In the genomic region with DNA sequence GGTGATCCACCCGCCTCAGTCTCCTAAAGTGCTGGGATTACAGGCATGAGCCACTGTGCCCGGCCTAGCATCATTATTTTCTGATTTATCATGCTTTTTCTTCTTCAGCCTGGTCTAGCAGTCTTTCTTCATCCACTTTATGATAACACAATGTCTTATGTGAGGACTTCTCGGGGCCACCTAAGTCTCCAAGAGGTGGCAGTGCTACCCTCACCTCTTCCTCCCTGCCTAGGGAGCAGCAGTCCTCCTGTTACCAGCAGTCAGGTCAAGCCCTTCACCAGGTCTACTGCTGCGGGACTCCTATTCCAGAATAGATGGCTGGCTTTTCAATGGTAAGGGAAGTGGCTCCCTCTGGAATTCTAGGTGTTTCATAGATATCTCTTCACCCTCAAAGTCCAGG, we compare ENCODE assay signal across 19 cellular contexts.
A peak's percentile ranks its signal among the peaks of the same experiment; 100 is the strongest.
DNase-seq lines count a peak whose midpoint lies in the region; ATAC-seq and TF ChIP-seq lines count a peak whose summit lies in the region.
"Had no signal": no experiment of that assay in that cellular context is flagged by ENCODE, and none has a peak within 500 bp of the region (broad histone marks: within the 10 kb centered on the region; RNA-seq: fewer than 3 reads in every experiment).

No MANE protein-coding gene starts in this region.

- CTCF ChIA-PET in activated naive CD4-positive, alpha-beta T cell treated with anti-CD3 and anti-CD28 coated beads for 36 hours (lab: Charles Lee) = no interaction called here

- intact Hi-C loops in activated naive CD4-positive, alpha-beta T cell treated with anti-CD3 and anti-CD28 coated beads for 36 hours (cut with micrococcal nuclease) = no loop called here
- intact Hi-C loops in posterior cingulate gyrus (cut with DNase I) = no loop called here

- peak; percentile 22; the same call in 1 of the 2 replicates for TF ChIP-seq RAD21 in Ishikawa (IDR thresholded peaks at IDR 0.05; ENCODE audit: low read depth)

- no peaks in the 10 kb centered on the region for H3K9me3 Mint-ChIP-seq in neural crest cell
- H3K9me3 Mint-ChIP-seq in activated naive CD4-positive, alpha-beta T cell treated with anti-CD3 and anti-CD28 coated beads for 36 hours = no peaks in the 10 kb centered on the region

- H3K4me3 ChIP-seq in GM12865 (ENCODE audit: low read depth, low read length) = no peak overlapping the region

- ATAC-seq in GM21367 (IDR thresholded peaks at IDR 0.05; ENCODE audit: unreplicated experiment) = no peak

- TF ChIP-seq EP300 in Ishikawa (IDR thresholded peaks at IDR 0.05; ENCODE audit: borderline replicate concordance) = no peak

- peak; percentile 3 for DNase-seq in GM12865 (ENCODE audit: low read depth)
- peak; percentile 47 for DNase-seq in SW480 (ENCODE audit: low spot score)
- DNase-seq in neural crest cell (ENCODE audit: low read depth, low spot score) = no peak
- DNase-seq in activated naive CD4-positive, alpha-beta T cell treated with anti-CD3 and anti-CD28 coated beads for 36 hours = no peak
- DNase-seq in posterior cingulate gyrus = no peak
- DNase-seq: BE2C, DMS 273 treated with DMSO at 0.1 percent for 48 hours, DND-41, NCI-H1092 treated with DMSO at 0.1 percent for 48 hours, NCI-H1436 treated with DMSO at 0.1 percent for 48 hours, NCI-H2081, NCI-H2171, NCI-H345, NCI-H524 treated with DMSO at 0.1 percent for 48 hours, NCI-H82, PC-3, SHP77 had no signal

- TF ChIP-seq CTCF in GM12865 (IDR thresholded peaks at IDR 0.05; ENCODE audit: insufficient read depth, low read depth, low read length, missing control alignments) = no peak
- TF ChIP-seq CTCF in neural crest cell (conservative IDR thresholded peaks at IDR 0.05) = no peak

- H3K4me1 Mint-ChIP-seq in neural crest cell = peaks cover 14% of the 10 kb centered on the region
- peaks cover 16% of the 10 kb centered on the region for H3K4me1 Mint-ChIP-seq in activated naive CD4-positive, alpha-beta T cell treated with anti-CD3 and anti-CD28 coated beads for 36 hours (ENCODE audit: low read depth)

- peak overlapping the region; percentile 92 for H3K27ac Mint-ChIP-seq in neural crest cell (ENCODE audit: unreplicated experiment)
- no peak overlapping the region for H3K27ac Mint-ChIP-seq in activated naive CD4-positive, alpha-beta T cell treated with anti-CD3 and anti-CD28 coated beads for 36 hours

- H3K4me3 Mint-ChIP-seq in neural crest cell = no peak overlapping the region
- no peak overlapping the region for H3K4me3 Mint-ChIP-seq in activated naive CD4-positive, alpha-beta T cell treated with anti-CD3 and anti-CD28 coated beads for 36 hours

- no peaks in the 10 kb centered on the region for H3K36me3 Mint-ChIP-seq in neural crest cell (ENCODE audit: low read depth)
- no peaks in the 10 kb centered on the region for H3K36me3 Mint-ChIP-seq in activated naive CD4-positive, alpha-beta T cell treated with anti-CD3 and anti-CD28 coated beads for 36 hours (ENCODE audit: low read depth)

- H3K27me3 Mint-ChIP-seq in neural crest cell (ENCODE audit: low read depth) = no peaks in the 10 kb centered on the region
- no peaks in the 10 kb centered on the region for H3K27me3 Mint-ChIP-seq in activated naive CD4-positive, alpha-beta T cell treated with anti-CD3 and anti-CD28 coated beads for 36 hours (ENCODE audit: low read depth)

TF ChIP-seq in Ishikawa, 13 proteins besides CTCF, POLR2A, EP300 and RAD21:
- TF ChIP-seq YY1 (IDR thresholded peaks at IDR 0.05; ENCODE audit: low read depth) (no peak), EGR1 (IDR thresholded peaks at IDR 0.05) (no peak)

Comparison
In these comparisons a context has a peak if more than half of its experiments do, and no peak if none do; other contexts are left out.
1. DNase-seq: peak in GM12865 (single experiment) and SW480 (single experiment); none in neural crest cell (single experiment), activated naive CD4-positive, alpha-beta T cell treated with anti-CD3 and anti-CD28 coated beads for 36 hours (single experiment) and posterior cingulate gyrus (0 of 10).